2 cellular contexts compared by ENCODE assay signal in the genomic region with DNA sequence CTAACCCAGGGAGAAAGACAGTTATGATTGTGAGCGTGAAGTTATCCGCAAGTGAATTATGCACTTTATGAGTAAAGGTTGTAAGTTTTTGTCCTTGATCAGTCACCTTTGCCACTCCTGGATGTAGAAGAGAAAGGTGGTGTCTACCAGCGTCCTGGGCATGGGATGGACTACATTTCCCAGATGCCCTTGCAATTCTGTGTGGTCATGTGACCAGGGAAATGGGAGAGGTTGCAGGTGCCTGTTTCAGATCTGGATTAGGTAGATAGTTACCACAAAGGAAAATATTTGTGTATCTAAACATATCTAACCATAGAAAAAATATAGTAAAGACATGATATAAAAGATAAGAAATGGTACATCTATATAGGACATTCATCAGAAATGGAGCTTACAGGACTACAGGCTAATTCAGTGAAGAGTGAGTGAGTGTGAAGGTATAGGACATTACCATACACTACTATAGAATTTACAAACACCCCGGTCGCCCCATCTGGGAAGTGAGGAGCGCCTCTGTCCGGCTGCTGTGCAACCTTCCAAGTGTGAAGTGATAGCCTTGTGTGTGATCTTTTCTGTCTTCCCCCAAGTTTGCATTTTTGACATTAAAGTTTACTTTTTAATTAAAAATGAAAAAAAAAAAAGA.
TF ChIP-seq lines count a peak whose summit lies in the region.

No MANE protein-coding gene starts in this region.

TF ChIP-seq in IMR-90, 13 proteins besides CTCF, POLR2A, EP300 and RAD21:
- TF ChIP-seq, protein P1, sequence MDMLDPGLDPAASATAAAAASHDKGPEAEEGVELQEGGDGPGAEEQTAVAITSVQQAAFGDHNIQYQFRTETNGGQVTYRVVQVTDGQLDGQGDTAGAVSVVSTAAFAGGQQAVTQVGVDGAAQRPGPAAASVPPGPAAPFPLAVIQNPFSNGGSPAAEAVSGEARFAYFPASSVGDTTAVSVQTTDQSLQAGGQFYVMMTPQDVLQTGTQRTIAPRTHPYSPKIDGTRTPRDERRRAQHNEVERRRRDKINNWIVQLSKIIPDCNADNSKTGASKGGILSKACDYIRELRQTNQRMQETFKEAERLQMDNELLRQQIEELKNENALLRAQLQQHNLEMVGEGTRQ (IDR thresholded peaks at IDR 0.05; ENCODE audit: low read depth, low read length): peak; percentile 55
- no peak for TF ChIP-seq SMC3 (IDR thresholded peaks at IDR 0.05; ENCODE audit: low read depth, low read length)
- TF ChIP-seq, protein P2, sequence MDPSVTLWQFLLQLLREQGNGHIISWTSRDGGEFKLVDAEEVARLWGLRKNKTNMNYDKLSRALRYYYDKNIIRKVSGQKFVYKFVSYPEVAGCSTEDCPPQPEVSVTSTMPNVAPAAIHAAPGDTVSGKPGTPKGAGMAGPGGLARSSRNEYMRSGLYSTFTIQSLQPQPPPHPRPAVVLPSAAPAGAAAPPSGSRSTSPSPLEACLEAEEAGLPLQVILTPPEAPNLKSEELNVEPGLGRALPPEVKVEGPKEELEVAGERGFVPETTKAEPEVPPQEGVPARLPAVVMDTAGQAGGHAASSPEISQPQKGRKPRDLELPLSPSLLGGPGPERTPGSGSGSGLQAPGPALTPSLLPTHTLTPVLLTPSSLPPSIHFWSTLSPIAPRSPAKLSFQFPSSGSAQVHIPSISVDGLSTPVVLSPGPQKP (IDR thresholded peaks at IDR 0.05; ENCODE audit: borderline replicate concordance, low read depth, low read length): no peak
- no peak for TF ChIP-seq MAFK (IDR thresholded peaks at IDR 0.05; ENCODE audit: low read depth, low read length)
- TF ChIP-seq RFX5 (IDR thresholded peaks at IDR 0.05; ENCODE audit: low read depth, low read length): no peak
- TF ChIP-seq RCOR1 (IDR thresholded peaks at IDR 0.05; ENCODE audit: insufficient replicate concordance, low read length): no peak
- TF ChIP-seq CHD1 (IDR thresholded peaks at IDR 0.05; ENCODE audit: low read depth, low read length): no peak
- no peak for TF ChIP-seq MXI1 (IDR thresholded peaks at IDR 0.05; ENCODE audit: borderline replicate concordance, low read depth, low read length)

TF ChIP-seq in WTC11, 78 proteins besides CTCF, POLR2A, EP300 and RAD21 (continued from another document):
- TF ChIP-seq, protein P3, sequence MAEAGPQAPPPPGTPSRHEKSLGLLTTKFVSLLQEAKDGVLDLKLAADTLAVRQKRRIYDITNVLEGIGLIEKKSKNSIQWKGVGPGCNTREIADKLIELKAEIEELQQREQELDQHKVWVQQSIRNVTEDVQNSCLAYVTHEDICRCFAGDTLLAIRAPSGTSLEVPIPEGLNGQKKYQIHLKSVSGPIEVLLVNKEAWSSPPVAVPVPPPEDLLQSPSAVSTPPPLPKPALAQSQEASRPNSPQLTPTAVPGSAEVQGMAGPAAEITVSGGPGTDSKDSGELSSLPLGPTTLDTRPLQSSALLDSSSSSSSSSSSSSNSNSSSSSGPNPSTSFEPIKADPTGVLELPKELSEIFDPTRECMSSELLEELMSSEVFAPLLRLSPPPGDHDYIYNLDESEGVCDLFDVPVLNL (CRISPR knock-in tag; IDR thresholded peaks at IDR 0.05; ENCODE audit: borderline replicate concordance, low read depth): no peak
- TF ChIP-seq USF1 (CRISPR knock-in tag; IDR thresholded peaks at IDR 0.05): peak; percentile 94
TF ChIP-seq in WTC11: peak in this region for 2.
